ENCODE assay signal across 16 cellular contexts in genomic region chr17:17569691-17570090, GRCh38. TPM values are rescaled to one million over a fixed set of nuclear protein-coding genes. Genes with fewer than 3 reads are reported as not detected.
DNase-seq lines count a peak whose midpoint lies in the region; ATAC-seq and TF ChIP-seq lines count a peak whose summit lies in the region.
"Had no signal": no experiment of that assay in that cellular context is flagged by ENCODE, and none has a peak within 500 bp of the region (broad histone marks: within the 10 kb centered on the region; RNA-seq: fewer than 3 reads in every experiment).

No MANE protein-coding gene starts in this region.

- H4K20me1 ChIP-seq in BLaER1, result 0 out of 2 replicates have a peak, but pooled peaks cover 10% of the 10 kb centered on the region

- H3K36me3 ChIP-seq in BLaER1 (peaks cover 20% of the 10 kb centered on the region; the same call in 1 of the 2 replicates), heart right ventricle (peaks cover 0 to 3% (median 0%) of the 10 kb centered on the region in 9 donors)

- H3K27me3 ChIP-seq in BLaER1 (no peaks in the 10 kb centered on the region), heart right ventricle (no peaks in the 10 kb centered on the region)

- H3K4me2 ChIP-seq in BLaER1, result peak overlapping the region; percentile 80
- H3K4me2 ChIP-seq: A549 had no signal

- H3K27ac ChIP-seq in BLaER1 (peak overlapping the region; percentile 65), heart right ventricle (peak overlapping the region; percentile 20 to 96 (median 68)), substantia nigra (ENCODE audit: low read depth, low read length, poor library complexity, severe bottlenecking) (no peak overlapping the region)

- H3K4me1 Mint-ChIP-seq in nephron, result peaks cover 65% of the 10 kb centered on the region

- no peaks in the 10 kb centered on the region for H3K36me3 Mint-ChIP-seq in nephron (ENCODE audit: low read depth)

- H3K4me1 ChIP-seq in BLaER1 (peaks cover 61% of the 10 kb centered on the region), heart right ventricle (peaks cover 34 to 68% (median 52%) of the 10 kb centered on the region in 9 donors)
- H3K4me1 ChIP-seq: A549 had no signal

- ATAC-seq in heart right ventricle (peak in 7 of 8 donors; percentile 16 to 62 (median 47)), GM19395 (IDR thresholded peaks at IDR 0.05; ENCODE audit: unreplicated experiment) (no peak)
- ATAC-seq: GM12878 had no signal

- DNase-seq in NCI-H2171 (lab: John Stamatoyannopoulos, UW) (peak; percentile 71), heart right ventricle (peak; percentile 48 to 63), GM13976 (ENCODE audit: low spot score) (no peak), NCI-H2029 (lab: John Stamatoyannopoulos, UW) (no peak), substantia nigra (lab: John Stamatoyannopoulos, UW) (no peak)
- DNase-seq: DMS79; GOT3; KG1; NCI-H187; NCI-H226; NK-92 treated with Interleukin-12 subunit alpha and Interleukin-12 subunit beta, amount 100 ng/mL, for 24 hours had no signal

- peak overlapping the region in 2 of 3 experiments; percentile 49 to 50 for H3K27ac Mint-ChIP-seq in nephron

- H3K27me3 Mint-ChIP-seq in nephron (ENCODE audit: low read depth), result no peaks in the 10 kb centered on the region

- no peak for TF ChIP-seq CTCF in heart right ventricle (IDR thresholded peaks at IDR 0.05)
- TF ChIP-seq CTCF in nephron (IDR thresholded peaks at IDR 0.05; ENCODE audit: unreplicated experiment in 3 of 3), result no peak
- no peak for TF ChIP-seq CTCF in GM13976 (IDR thresholded peaks at IDR 0.05; ENCODE audit: borderline replicate concordance, control extremely low read depth, extremely low read depth, insufficient read depth, missing control alignments)

- H3K9me3 Mint-ChIP-seq in nephron, result no peaks in the 10 kb centered on the region

- H3K9ac ChIP-seq in BLaER1, result 0 out of 2 replicates have a peak overlapping the region, but pooled peaks have one; percentile 46

- no peak overlapping the region for H3K4me3 ChIP-seq in BLaER1
- H3K4me3 ChIP-seq in heart right ventricle, result no peak overlapping the region
- H3K4me3 ChIP-seq: A549, GM12878 had no signal

- intact Hi-C loops in heart right ventricle (cut with DNase I), result loop anchor here in 9 of 10 donors (1.0 to 5.0 kb wide), 12 partner anchors 42 to 215 kb away; partner anchors contain the start of gene RASD1 (in 5 of the 9)

- WGBS in heart right ventricle, 2 donors, result 51 to 58% methylated on average over 4 of the region's 4 CpGs

- in situ Hi-C loops in GM13976 (cut with MboI; ENCODE audit: low sequenced_read_pairs, unreplicated experiment), result no loop called here

- H3K9me3 ChIP-seq in BLaER1 (no peaks in the 10 kb centered on the region), heart right ventricle (no peaks in the 10 kb centered on the region)
- H3K9me3 ChIP-seq: A549 had no signal

- H3K4me3 Mint-ChIP-seq in nephron, result no peak overlapping the region

RNA-seq across cellular contexts. Expression of gene PEMT, which starts 21.8 kb away (rescaled TPM):
- total RNA-seq in heart right ventricle, result 10 to 100 TPM; 13.5 to 26.7 (median 21.1) TPM
- polyA plus RNA-seq in heart right ventricle, result 10 to 100 TPM; 50.8 to 55.2 TPM

Comparison
In these comparisons a context has a peak if more than half of its experiments do, and no peak if none do; other contexts are left out.
1. DNase-seq: peak in NCI-H2171 (single experiment) and heart right ventricle (2 of 2); none in GM13976 (single experiment), NCI-H2029 (single experiment) and substantia nigra (0 of 49).